ENCODE assay signal across 35 cellular contexts in the genomic region with DNA sequence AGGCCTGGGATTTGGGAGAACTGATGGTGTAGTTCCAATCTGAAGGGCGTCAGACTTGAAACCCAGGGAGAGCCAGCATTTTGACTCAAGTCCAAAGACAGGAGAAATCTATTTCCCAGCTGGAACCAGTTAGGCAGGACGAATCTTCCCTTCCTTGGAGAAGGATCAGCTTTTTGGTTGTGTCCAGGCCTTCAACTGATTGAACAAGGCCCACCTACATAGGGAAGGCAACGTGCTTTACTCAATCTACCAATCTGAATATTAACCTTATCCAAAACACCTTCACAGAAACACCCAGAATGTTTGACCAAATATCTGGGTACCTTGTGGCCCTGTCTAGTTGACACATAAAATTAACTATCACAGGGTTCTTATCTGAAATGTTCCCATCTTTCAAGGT.
"Had no signal": no experiment of that assay in that cellular context is flagged by ENCODE, and none has a peak within 500 bp of the region (broad histone marks: within the 10 kb centered on the region; RNA-seq: fewer than 3 reads in every experiment).

No MANE protein-coding gene starts in this region.

- H3K9me3 ChIP-seq: MG63 had no signal

- H3K27me3 ChIP-seq: MG63 had no signal

- H3K4me3 ChIP-seq: MG63 had no signal

- DNase-seq: Karpas-422, Kasumi-1, MG63, MM.1S, MV-4-11, NCI-H1048, NCI-H1092, NCI-H1092 treated with DMSO at 0.1 percent for 48 hours, NCI-H1105, NCI-H1105 treated with DMSO at 0.1 percent for 48 hours, NCI-H1417, NCI-H1417 treated with DMSO at 0.1 percent for 48 hours, NCI-H1436, NCI-H1436 treated with DMSO at 0.1 percent for 48 hours, NCI-H146, NCI-H1694, NCI-H1694 treated with DMSO at 0.1 percent for 48 hours, NCI-H187, NCI-H187 treated with DMSO at 0.1 percent for 48 hours, NCI-H1930, NCI-H2029, NCI-H2029 treated with DMSO at 0.1 percent for 48 hours, NCI-H2081, NCI-H2081 treated with DMSO at 0.1 percent for 48 hours, NCI-H2107, NCI-H2171, NCI-H2171 treated with DMSO at 0.1 percent for 48 hours, NCI-H2227 treated with DMSO at 0.1 percent for 48 hours, NCI-H226, NCI-H345, NCI-H446, NCI-H446 treated with DMSO at 0.1 percent for 48 hours, NCI-H510A, NCI-H510A treated with DMSO at 0.1 percent for 48 hours, NCI-H524 had no signal

- H3K36me3 ChIP-seq: MG63 had no signal
